1 cellular context compared by ENCODE assay signal in genomic region chr2:20071397-20072383, GRCh38.
TF ChIP-seq lines count a peak whose summit lies in the region.

No MANE protein-coding gene starts in this region.

TF ChIP-seq in SK-N-SH treated with all-trans-retinoic acid at 6 μM for 48 hours, 23 proteins besides CTCF, POLR2A, EP300 and RAD21 (continued from another document):
- TF ChIP-seq GLIS3 (CRISPR knock-in tag; IDR thresholded peaks at IDR 0.05), result peak; percentile 47; the same call in 1 of the 2 replicates
- TF ChIP-seq PATZ1 (CRISPR knock-in tag; IDR thresholded peaks at IDR 0.05; ENCODE audit: borderline replicate concordance), result no peak
- TF ChIP-seq TCF4 (CRISPR knock-in tag; IDR thresholded peaks at IDR 0.05; ENCODE audit: borderline replicate concordance), result peak; percentile 96
